In the genomic region with DNA sequence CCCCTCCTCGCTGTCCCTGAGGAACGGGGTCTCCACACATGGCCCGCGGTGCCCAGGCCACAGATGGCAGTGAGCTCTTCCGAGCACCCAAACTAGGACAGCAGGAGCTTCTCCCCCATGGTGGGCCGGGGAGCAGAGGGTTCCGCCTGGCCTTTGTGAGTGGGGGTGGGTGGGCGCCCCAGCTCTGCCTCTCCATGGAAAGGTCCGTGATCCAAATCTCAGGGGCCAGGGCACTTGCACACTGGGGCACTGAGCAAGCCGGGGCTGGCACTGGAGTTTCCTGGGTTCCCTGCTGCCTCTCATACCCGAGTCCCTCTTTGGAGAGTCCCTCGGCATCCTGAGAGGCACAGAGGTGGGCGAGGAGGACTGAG, we compare ENCODE assay signal across 17 cellular contexts. TPM values are rescaled to one million over a fixed set of nuclear protein-coding genes. Genes with fewer than 3 reads are reported as not detected.
A peak's percentile ranks its signal among the peaks of the same experiment; 100 is the strongest.
DNase-seq lines count a peak whose midpoint lies in the region; ATAC-seq and TF ChIP-seq lines count a peak whose summit lies in the region.
"Had no signal": no experiment of that assay in that cellular context is flagged by ENCODE, and none has a peak within 500 bp of the region (broad histone marks: within the 10 kb centered on the region; RNA-seq: fewer than 3 reads in every experiment).

No MANE protein-coding gene starts in this region.

- H3K27me3 ChIP-seq in mammary epithelial cell (ENCODE audit: insufficient read depth, low read length), result peaks cover 11% of the 10 kb centered on the region
- H3K27me3 ChIP-seq in thoracic aorta (replicated peaks; ENCODE audit: insufficient read depth), result no peaks in the 10 kb centered on the region

- peak overlapping the region; percentile 20 for H3K4me3 Mint-ChIP-seq in mesothelial cell of epicardium
- H3K4me3 Mint-ChIP-seq: activated CD8-positive, alpha-beta T cell treated with anti-CD3 and anti-CD28 coated beads for 36 hours; activated naive CD8-positive, alpha-beta T cell treated with anti-CD3 and anti-CD28 coated beads for 36 hours; activated T-cell treated with anti-CD3 and anti-CD28 coated beads, Interleukin-2, amount 50 U/mL, for 72 hours had no signal

- dilution Hi-C loops in mammary epithelial cell (cut with HindIII; ENCODE audit: low sequenced_read_pairs), result no loop called here

- in situ Hi-C loops in mammary epithelial cell (cut with MboI; ENCODE audit: low sequenced_read_pairs in 2 of 2), result no loop called here

- intact Hi-C loops in Right ventricle myocardium superior (cut with DNase I), result no loop called here
- intact Hi-C loops in left cardiac atrium (cut with DNase I), result no loop called here
- intact Hi-C loops in mammary epithelial cell (cut with micrococcal nuclease), result no loop called here

- H3K27ac ChIP-seq in mammary epithelial cell (ENCODE audit: insufficient read depth, low read depth, low read length) (no peak overlapping the region), thoracic aorta (peak overlapping the region; percentile 56 to 59)
- H3K27ac ChIP-seq: WERI-Rb-1 had no signal

- peak; percentile 37 for DNase-seq in Right ventricle myocardium superior
- no peak for DNase-seq in left cardiac atrium
- no peak for DNase-seq in mammary epithelial cell
- DNase-seq in mesothelial cell of epicardium (ENCODE audit: low spot score in 2 of 2, unreplicated experiment in 2 of 2), result no peak
- DNase-seq in thoracic aorta (ENCODE audit: low spot score), result no peak
- DNase-seq in mucosa of gallbladder (ENCODE audit: low spot score), result no peak
- DNase-seq: activated CD8-positive, alpha-beta T cell treated with anti-CD3 and anti-CD28 coated beads for 36 hours; activated naive CD8-positive, alpha-beta T cell treated with anti-CD3 and anti-CD28 coated beads for 36 hours; activated T-cell treated with anti-CD3 and anti-CD28 coated beads, Interleukin-2, amount 50 U/mL, for 72 hours; effector memory CD4-positive, alpha-beta T cell; NCI-H345; WERI-Rb-1 had no signal

- peak overlapping the region; percentile 82 for H3K4me2 ChIP-seq in mammary epithelial cell (ENCODE audit: insufficient read depth, low read depth, low read length)

- ATAC-seq in Right ventricle myocardium superior (ENCODE audit: poor library complexity) (no peak), left cardiac atrium (no peak), thoracic aorta (ENCODE audit: insufficient number of reproducible peaks, low FRiP score, low read depth) (no peak), GM18520 (IDR thresholded peaks at IDR 0.05; ENCODE audit: unreplicated experiment) (no peak), GM21526 (IDR thresholded peaks at IDR 0.05; ENCODE audit: low FRiP score, unreplicated experiment) (no peak)
- ATAC-seq: activated CD8-positive, alpha-beta T cell treated with anti-CD3 and anti-CD28 coated beads for 36 hours; activated T-cell treated with anti-CD3 and anti-CD28 coated beads, Interleukin-2, amount 50 U/mL, for 72 hours had no signal

- TF ChIP-seq CTCF in mammary epithelial cell (conservative IDR thresholded peaks at IDR 0.05 in 1 of 2, IDR thresholded peaks at IDR 0.05 in 1 of 2; ENCODE audit: extremely low read depth in 1 of 2, insufficient read depth in 1 of 2, low read depth in 1 of 2, low read length in 2 of 2), result no peak
- TF ChIP-seq CTCF in mesothelial cell of epicardium (IDR thresholded peaks at IDR 0.05; ENCODE audit: unreplicated experiment), result no peak
- no peak for TF ChIP-seq CTCF in thoracic aorta (IDR thresholded peaks at IDR 0.05)

- no peak overlapping the region for H3K27ac Mint-ChIP-seq in mesothelial cell of epicardium
- H3K27ac Mint-ChIP-seq: activated CD8-positive, alpha-beta T cell treated with anti-CD3 and anti-CD28 coated beads for 36 hours; activated naive CD8-positive, alpha-beta T cell treated with anti-CD3 and anti-CD28 coated beads for 36 hours; activated T-cell treated with anti-CD3 and anti-CD28 coated beads, Interleukin-2, amount 50 U/mL, for 72 hours; type B pancreatic cell had no signal

- no peaks in the 10 kb centered on the region for H4K20me1 ChIP-seq in mammary epithelial cell (ENCODE audit: insufficient read depth, low read length)

- BruUV-seq in mammary epithelial cell (replicated peaks; lab: Mats Ljungman, UMichigan), result no TSS peak

- H3K36me3 Mint-ChIP-seq in mesothelial cell of epicardium, result no peaks in the 10 kb centered on the region
- H3K36me3 Mint-ChIP-seq: activated naive CD8-positive, alpha-beta T cell treated with anti-CD3 and anti-CD28 coated beads for 36 hours; type B pancreatic cell had no signal

- H3K9me3 Mint-ChIP-seq in mesothelial cell of epicardium, result no peaks in the 10 kb centered on the region
- H3K9me3 Mint-ChIP-seq: activated CD8-positive, alpha-beta T cell treated with anti-CD3 and anti-CD28 coated beads for 36 hours; activated naive CD8-positive, alpha-beta T cell treated with anti-CD3 and anti-CD28 coated beads for 36 hours; activated T-cell treated with anti-CD3 and anti-CD28 coated beads, Interleukin-2, amount 50 U/mL, for 72 hours; type B pancreatic cell had no signal

- H2AFZ ChIP-seq in mammary epithelial cell (ENCODE audit: low read depth, low read length), result peak overlapping the region; percentile 68

- H3K9me3 ChIP-seq in mammary epithelial cell (replicated peaks; ENCODE audit: insufficient read depth, low read length) (no peaks in the 10 kb centered on the region), thoracic aorta (no peaks in the 10 kb centered on the region)

- WGBS in mammary epithelial cell (ENCODE audit: low coverage, missing lambda C conversion rate), result 25% methylated on average over 8 of the region's 13 CpGs

- no peaks in the 10 kb centered on the region for H3K79me2 ChIP-seq in mammary epithelial cell (ENCODE audit: insufficient read depth, low read length)

- H3K4me3 ChIP-seq in mammary epithelial cell (replicated peaks in 1 of 3; ENCODE audit: insufficient read depth in 1 of 3, low read depth in 2 of 3, low read length in 3 of 3) (no peak overlapping the region), thoracic aorta (peak overlapping the region; percentile 50)

- no peaks in the 10 kb centered on the region for H3K36me3 ChIP-seq in mammary epithelial cell (ENCODE audit: insufficient read depth, low read length)
- no peaks in the 10 kb centered on the region for H3K36me3 ChIP-seq in thoracic aorta
- H3K36me3 ChIP-seq: WERI-Rb-1 had no signal

- CTCF ChIA-PET in mammary epithelial cell (lab: Charles Lee; ENCODE audit: low non-redundant PET), result interaction anchor here (0.6 kb wide), 1 partner anchor 16 kb away, joined by 8 read pairs; no protein-coding TSS in a partner anchor

- peaks cover 3% of the 10 kb centered on the region for H3K4me1 Mint-ChIP-seq in mesothelial cell of epicardium

- H3K9ac ChIP-seq in mammary epithelial cell (ENCODE audit: insufficient read depth, low read length), result no peak overlapping the region

- H3K4me1 ChIP-seq in mammary epithelial cell (ENCODE audit: insufficient read depth, low read length), result peaks cover 28% of the 10 kb centered on the region
- peaks cover 12 to 39% of the 10 kb centered on the region in 2 donors for H3K4me1 ChIP-seq in thoracic aorta (ENCODE audit: control insufficient read depth in 1 of 2, low read depth in 2 of 2)

- H3K27me3 Mint-ChIP-seq in mesothelial cell of epicardium (ENCODE audit: low read depth), result peaks cover 83% of the 10 kb centered on the region

RNA-seq across cellular contexts. Expression of gene DIRAS1, which starts 2.2 kb away (rescaled TPM):
- total RNA-seq in Right ventricle myocardium superior (216 TPM), left cardiac atrium (100 to 1,000 TPM; 108 to 211 TPM), mammary epithelial cell (1 to 10 TPM in 1 of 2 donors, under 1 TPM in 1; 0.42 to 4.3 TPM), mesothelial cell of epicardium (3.0 to 3.5 TPM (median 3.2 TPM) in 3 replicates), thoracic aorta (1 to 10 TPM in 1 of 2 donors, not detected in 1; 2.3 TPM), mucosa of gallbladder (0.75 TPM)
- 0.09 TPM for polyA plus RNA-seq in mammary epithelial cell
- polyA minus RNA-seq in mammary epithelial cell, result not detected
- total RNA-seq: T-helper 1 cell treated with Interleukin-12 subunit alpha and Interleukin-12 subunit beta and Interleukin-4 antibody, amounts not matched to agents 30 ng/mL and 1 ng/mL, for 36 hours had no signal

RNA-seq across cellular contexts. Expression of gene SLC39A3, which starts 16.5 kb away (rescaled TPM):
- total RNA-seq in Right ventricle myocardium superior (20.2 TPM), left cardiac atrium (10 to 100 TPM; 21.9 to 25.5 TPM), mammary epithelial cell (10 to 100 TPM; 32.6 to 34.7 TPM), mesothelial cell of epicardium (27.5 to 29.7 TPM (median 28.8 TPM) in 3 replicates), thoracic aorta (10 to 100 TPM; 26.6 to 37.6 TPM), mucosa of gallbladder (33.8 TPM)
- polyA plus RNA-seq in mammary epithelial cell, result 24.8 TPM
- 46.4 TPM for polyA minus RNA-seq in mammary epithelial cell

RNA-seq across cellular contexts. Expression of gene GNG7, which starts 20.8 kb away (rescaled TPM):
- 35.2 TPM for total RNA-seq in Right ventricle myocardium superior
- total RNA-seq in left cardiac atrium, result 10 to 100 TPM; 19.8 to 45.9 TPM
- under 1 TPM in 1 of 2 donors, not detected in 1; under 0.01 TPM for total RNA-seq in mammary epithelial cell
- polyA plus RNA-seq in mammary epithelial cell, result 0.02 TPM
- polyA minus RNA-seq in mammary epithelial cell, result not detected
- 8.2 to 8.8 TPM (median 8.5 TPM) in 3 replicates for total RNA-seq in mesothelial cell of epicardium
- total RNA-seq in thoracic aorta, result 1 to 10 TPM; 2.3 to 3.2 TPM
- total RNA-seq in mucosa of gallbladder, result 12.4 TPM
- total RNA-seq: M059J had no signal

RNA-seq across cellular contexts. Expression of gene SGTA, which starts 59.7 kb away (rescaled TPM):
- total RNA-seq in Right ventricle myocardium superior, result 56.6 TPM
- 10 to 100 TPM; 52.5 to 88.1 TPM for total RNA-seq in left cardiac atrium
- total RNA-seq in mammary epithelial cell, result 10 to 100 TPM; 52.5 to 71.3 TPM
- 101 TPM for polyA plus RNA-seq in mammary epithelial cell
- 132 TPM for polyA minus RNA-seq in mammary epithelial cell
- total RNA-seq in mesothelial cell of epicardium, result 58.2 to 64.0 TPM (median 61.3 TPM) in 3 replicates
- 10 to 100 TPM; 43.7 to 46.4 TPM for total RNA-seq in thoracic aorta
- 54.0 TPM for total RNA-seq in mucosa of gallbladder

Comparison
In these comparisons a context has a peak if more than half of its experiments do, and no peak if none do; other contexts are left out.
1. RNA of gene DIRAS1, which starts 2.2 kb away (total RNA-seq): 216 TPM in Right ventricle myocardium superior (single experiment) and 108 to 211 TPM in left cardiac atrium; 0.42 to 4.3 TPM in mammary epithelial cell, 3.0 to 3.5 TPM in mesothelial cell of epicardium, 2.3 TPM in thoracic aorta and 0.75 TPM in mucosa of gallbladder (single experiment); every median in the first group is over 10 times any median in the second.